11 cellular contexts compared by ENCODE assay signal in genomic region chr11:75406338-75406777, GRCh38. TPM values are rescaled to one million over a fixed set of nuclear protein-coding genes. Genes with fewer than 3 reads are reported as not detected.
DNase-seq lines count a peak whose midpoint lies in the region; ATAC-seq and TF ChIP-seq lines count a peak whose summit lies in the region.
"Had no signal": no experiment of that assay in that cellular context is flagged by ENCODE, and none has a peak within 500 bp of the region (broad histone marks: within the 10 kb centered on the region; RNA-seq: fewer than 3 reads in every experiment).

No MANE protein-coding gene starts in this region.

- CTCF ChIA-PET in activated CD4-positive, alpha-beta T cell treated with anti-CD3 and anti-CD28 coated beads for 36 hours (lab: Charles Lee): interaction anchor here (0.6 kb wide), 1 partner anchor 114 kb away, joined by 3 read pairs; no protein-coding TSS in a partner anchor

- peaks cover 65% of the 10 kb centered on the region for H3K36me3 Mint-ChIP-seq in activated CD4-positive, alpha-beta T cell treated with anti-CD3 and anti-CD28 coated beads for 36 hours (ENCODE audit: low read depth)
- H3K36me3 Mint-ChIP-seq in brain: peaks cover 73% of the 10 kb centered on the region
- H3K36me3 Mint-ChIP-seq in naive B cell: peaks cover 31 to 37% of the 10 kb centered on the region in 2 donors

- intact Hi-C loops in activated CD4-positive, alpha-beta T cell treated with anti-CD3 and anti-CD28 coated beads for 36 hours (cut with DNase I, micrococcal nuclease): no loop called here

- H3K4me1 Mint-ChIP-seq in activated CD4-positive, alpha-beta T cell treated with anti-CD3 and anti-CD28 coated beads for 36 hours: peaks cover 45% of the 10 kb centered on the region
- H3K4me1 Mint-ChIP-seq in brain (peaks cover 41% of the 10 kb centered on the region), naive B cell (peaks cover 24 to 34% (median 32%) of the 10 kb centered on the region in 3 donors)

- POLR2A ChIA-PET in activated CD4-positive, alpha-beta T cell treated with anti-CD3 and anti-CD28 coated beads for 36 hours (lab: Charles Lee): no interaction called here

- no peak for TF ChIP-seq CTCF in brain (conservative IDR thresholded peaks at IDR 0.05)

- H3K9me3 Mint-ChIP-seq in activated CD4-positive, alpha-beta T cell treated with anti-CD3 and anti-CD28 coated beads for 36 hours (ENCODE audit: low read depth): no peaks in the 10 kb centered on the region
- no peaks in the 10 kb centered on the region for H3K9me3 Mint-ChIP-seq in brain
- H3K9me3 Mint-ChIP-seq in naive B cell: no peaks in the 10 kb centered on the region

- no peak overlapping the region for H3K27ac Mint-ChIP-seq in activated CD4-positive, alpha-beta T cell treated with anti-CD3 and anti-CD28 coated beads for 36 hours
- H3K27ac Mint-ChIP-seq in brain (peak overlapping the region in 3 of 5 experiments; percentile 37 to 63 (median 45)), naive B cell (no peak overlapping the region)

- H3K4me3 Mint-ChIP-seq in activated CD4-positive, alpha-beta T cell treated with anti-CD3 and anti-CD28 coated beads for 36 hours: no peak overlapping the region
- no peak overlapping the region for H3K4me3 Mint-ChIP-seq in brain
- H3K4me3 Mint-ChIP-seq in naive B cell: no peak overlapping the region

- peak; percentile 28 for ATAC-seq in activated CD4-positive, alpha-beta T cell treated with anti-CD3 and anti-CD28 coated beads for 36 hours
- ATAC-seq in naive B cell (ENCODE audit: low read depth in 2 of 2) (peak; percentile 35 to 55), HG02840 (IDR thresholded peaks at IDR 0.05; ENCODE audit: low FRiP score, unreplicated experiment) (no peak)
- ATAC-seq: left lung, sciatic nerve had no signal

- no peaks in the 10 kb centered on the region for H3K27me3 Mint-ChIP-seq in activated CD4-positive, alpha-beta T cell treated with anti-CD3 and anti-CD28 coated beads for 36 hours
- H3K27me3 Mint-ChIP-seq in brain (no peaks in the 10 kb centered on the region), naive B cell (no peaks in the 10 kb centered on the region)

- no peak for DNase-seq in activated CD4-positive, alpha-beta T cell treated with anti-CD3 and anti-CD28 coated beads for 36 hours
- DNase-seq in activated CD4-positive, alpha-beta T cell treated with anti-CD3 and anti-CD28 coated beads for 4 hours: no peak
- peak; percentile 59 for DNase-seq in NCI-H2196 (lab: John Stamatoyannopoulos, UW; ENCODE audit: unreplicated experiment)
- DNase-seq in naive B cell: no peak
- no peak for DNase-seq in DMS79 (lab: John Stamatoyannopoulos, UW)
- no peak for DNase-seq in OCI-M2 (lab: John Stamatoyannopoulos, UW; ENCODE audit: unreplicated experiment)
- DNase-seq: activated gamma-delta T cell, left lung had no signal

RNA-seq across cellular contexts. Expression of gene RPS3, which starts 7.0 kb away (rescaled TPM):
- total RNA-seq in activated CD4-positive, alpha-beta T cell treated with anti-CD3 and anti-CD28 coated beads for 36 hours: 1,000 to 10,000 TPM; 4,536 to 4,569 TPM
- 3,030 TPM for polyA plus RNA-seq in brain (ENCODE audit: insufficient read depth, low read depth, low replicate concordance)
- polyA plus RNA-seq in naive B cell (ENCODE audit: low read depth in 6 of 6): 1,000 to 10,000 TPM; 3,862 to 5,214 (median 4,183) TPM

RNA-seq across cellular contexts. Expression of gene KLHL35, which starts 26.6 kb away (rescaled TPM):
- under 1 TPM; 0.62 to 0.65 TPM for total RNA-seq in activated CD4-positive, alpha-beta T cell treated with anti-CD3 and anti-CD28 coated beads for 36 hours
- polyA plus RNA-seq in brain (ENCODE audit: insufficient read depth, low read depth, low replicate concordance) (12.1 TPM), naive B cell (ENCODE audit: low read depth in 6 of 6) (under 1 TPM in 2 of 6 donors, not detected in 4; 0.48 to 0.74 TPM)

RNA-seq across cellular contexts. Expression of gene ARRB1, which starts 54.9 kb away (rescaled TPM):
- 10 to 100 TPM; 21.0 to 21.8 TPM for total RNA-seq in activated CD4-positive, alpha-beta T cell treated with anti-CD3 and anti-CD28 coated beads for 36 hours
- 24.8 TPM for polyA plus RNA-seq in brain (ENCODE audit: insufficient read depth, low read depth, low replicate concordance)
- 1 to 10 TPM in 1 of 6 donors, under 1 TPM in 4, not detected in 1; 0.42 to 1.2 (median 0.61) TPM for polyA plus RNA-seq in naive B cell (ENCODE audit: low read depth in 6 of 6)

Comparison
In these comparisons a context has a peak if more than half of its experiments do, and no peak if none do; other contexts are left out.
1. H3K27ac Mint-ChIP-seq: peak in brain (3 of 5); none in activated CD4-positive, alpha-beta T cell treated with anti-CD3 and anti-CD28 coated beads for 36 hours (single experiment) and naive B cell (0 of 6).
2. RNA of gene ARRB1, which starts 54.9 kb away (polyA plus RNA-seq): 24.8 TPM in brain (single experiment); 0.42 to 1.2 TPM in naive B cell; every median in the first group is over 10 times any median in the second.